8 cellular contexts compared by ENCODE assay signal in the genomic region with DNA sequence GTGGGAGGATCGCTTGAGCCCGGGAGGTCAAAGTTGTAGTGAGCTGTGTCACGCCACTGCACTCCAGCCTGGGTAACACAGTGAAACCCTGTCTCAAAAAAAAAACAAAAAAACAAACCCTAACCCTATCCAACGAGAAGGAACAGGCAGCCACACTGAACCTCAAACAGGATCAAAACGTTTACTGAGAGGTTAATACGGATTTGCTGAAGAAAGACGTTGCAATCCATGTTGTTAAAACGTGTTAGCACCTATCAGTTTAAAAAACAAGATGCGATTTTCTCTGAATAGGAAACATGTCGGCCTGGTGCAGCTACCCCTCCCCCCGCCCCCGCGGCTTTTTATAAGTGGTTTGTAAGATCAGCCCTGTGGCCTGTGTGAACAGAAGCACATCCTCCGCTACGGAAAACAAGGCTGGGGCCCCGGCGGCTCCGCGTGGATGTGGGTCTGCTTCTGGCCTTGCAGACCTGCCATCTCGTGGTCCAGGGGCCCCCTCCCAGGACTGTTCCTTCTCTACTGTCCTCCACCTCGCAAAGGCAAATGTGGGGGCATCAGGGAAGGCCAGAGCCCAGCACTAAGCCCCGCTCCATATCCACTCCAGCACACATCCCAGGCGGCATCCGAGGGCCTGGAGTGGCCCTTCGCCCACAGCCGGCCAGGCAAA. TPM values are rescaled to one million over a fixed set of nuclear protein-coding genes. Genes with fewer than 3 reads are reported as not detected.
DNase-seq lines count a peak whose midpoint lies in the region; ATAC-seq lines count a peak whose summit lies in the region.

No MANE protein-coding gene starts in this region.

- no peaks in the 10 kb centered on the region for H3K9me3 Mint-ChIP-seq in activated naive CD4-positive, alpha-beta T cell treated with anti-CD3 and anti-CD28 coated beads, Interleukin-2, amount 50 U/mL, for 72 hours

- peak overlapping the region in 1 of 2 donors; percentile 56 for H3K27ac Mint-ChIP-seq in activated naive CD4-positive, alpha-beta T cell treated with anti-CD3 and anti-CD28 coated beads, Interleukin-2, amount 50 U/mL, for 72 hours

- peak; percentile 70 to 77 for ATAC-seq in activated CD4-positive, CD25-positive, alpha-beta regulatory T cell treated with anti-CD3 and anti-CD28 coated beads, Interleukin-2, amount 50 U/mL, for 24 hours
- ATAC-seq in activated naive CD4-positive, alpha-beta T cell treated with anti-CD3 and anti-CD28 coated beads, Interleukin-2, amount 50 U/mL, for 72 hours = peak; percentile 71 to 79
- ATAC-seq in HG03460 (IDR thresholded peaks at IDR 0.05; ENCODE audit: unreplicated experiment) = no peak
- ATAC-seq in HG03354 (IDR thresholded peaks at IDR 0.05; ENCODE audit: poor library complexity, severe bottlenecking, unreplicated experiment) = no peak

- in situ Hi-C loops in KBM-7 (cut with MboI; ENCODE audit: low pct_unique_long_range_greater_than_20kb, low sequenced_read_pairs) = no loop called here

- no peaks in the 10 kb centered on the region for H3K36me3 Mint-ChIP-seq in activated naive CD4-positive, alpha-beta T cell treated with anti-CD3 and anti-CD28 coated beads, Interleukin-2, amount 50 U/mL, for 72 hours

- DNase-seq in KBM-7 (peak; percentile 19), globus pallidus (ENCODE audit: low spot score) (no peak), NCI-H1105 treated with DMSO at 0.1 percent for 48 hours (lab: John Stamatoyannopoulos, UW) (no peak)
- peak in 1 of 2 donors; percentile 52 for DNase-seq in activated naive CD4-positive, alpha-beta T cell treated with anti-CD3 and anti-CD28 coated beads, Interleukin-2, amount 50 U/mL, for 72 hours (ENCODE audit: low spot score in 2 of 2)
- DNase-seq in stimulated activated CD4-positive, alpha-beta T cell treated with anti-CD3 and anti-CD28 coated beads, Interleukin-2, amount 100 ng/mL, for 24 hours = peak; percentile 62 to 67

RNA-seq across cellular contexts. Expression of gene SLC2A4RG, which starts 11.4 kb away (rescaled TPM):
- total RNA-seq in activated naive CD4-positive, alpha-beta T cell treated with anti-CD3 and anti-CD28 coated beads, Interleukin-2, amount 50 U/mL, for 72 hours = 10 to 100 TPM; 24.7 to 37.2 TPM

RNA-seq across cellular contexts. Expression of gene LIME1, which starts 14.5 kb away (rescaled TPM):
- total RNA-seq in activated naive CD4-positive, alpha-beta T cell treated with anti-CD3 and anti-CD28 coated beads, Interleukin-2, amount 50 U/mL, for 72 hours = 10 to 100 TPM in 1 of 2 donors, 1 to 10 TPM in 1; 6.3 to 18.2 TPM

RNA-seq across cellular contexts. Expression of gene ZGPAT, which starts 43.1 kb away (rescaled TPM):
- total RNA-seq in activated naive CD4-positive, alpha-beta T cell treated with anti-CD3 and anti-CD28 coated beads, Interleukin-2, amount 50 U/mL, for 72 hours = 10 to 100 TPM; 12.5 to 24.0 TPM

RNA-seq across cellular contexts. Expression of gene ARFRP1, which starts 43.2 kb away (rescaled TPM):
- 10 to 100 TPM; 36.1 to 53.4 TPM for total RNA-seq in activated naive CD4-positive, alpha-beta T cell treated with anti-CD3 and anti-CD28 coated beads, Interleukin-2, amount 50 U/mL, for 72 hours

RNA-seq across cellular contexts. Expression of gene TNFRSF6B, which starts 54.5 kb away (rescaled TPM):
- not detected for total RNA-seq in activated naive CD4-positive, alpha-beta T cell treated with anti-CD3 and anti-CD28 coated beads, Interleukin-2, amount 50 U/mL, for 72 hours

Comparison
In these comparisons a context has a peak if more than half of its experiments do, and no peak if none do; other contexts are left out.
1. DNase-seq: peak in KBM-7 (single experiment) and stimulated activated CD4-positive, alpha-beta T cell treated with anti-CD3 and anti-CD28 coated beads, Interleukin-2, amount 100 ng/mL, for 24 hours (2 of 2); none in globus pallidus (single experiment) and NCI-H1105 treated with DMSO at 0.1 percent for 48 hours (single experiment).
2. ATAC-seq: peak in activated CD4-positive, CD25-positive, alpha-beta regulatory T cell treated with anti-CD3 and anti-CD28 coated beads, Interleukin-2, amount 50 U/mL, for 24 hours (2 of 2) and activated naive CD4-positive, alpha-beta T cell treated with anti-CD3 and anti-CD28 coated beads, Interleukin-2, amount 50 U/mL, for 72 hours (2 of 2); none in HG03460 (single experiment) and HG03354 (single experiment).